Comparison of ENCODE assay signal across 8 cellular contexts in genomic region chr1:159780583-159781582, GRCh38. TPM values are rescaled to one million over a fixed set of nuclear protein-coding genes. Genes with fewer than 3 reads are reported as not detected.
A peak's percentile ranks its signal among the peaks of the same experiment; 100 is the strongest.
DNase-seq lines count a peak whose midpoint lies in the region; ATAC-seq and TF ChIP-seq lines count a peak whose summit lies in the region.

Gene DUSP23 (plus strand): TSS chr1:159780962. CDS start chr1:159781101, 139 bp downstream.

- TF ChIP-seq CTCF in CD14-positive monocyte (IDR thresholded peaks at IDR 0.05) (peak; percentile 92), lower leg skin (IDR thresholded peaks at IDR 0.05) (peak in 2 of 3 donors; percentile 44 to 94)
- peak; percentile 85 for TF ChIP-seq CTCF in activated CD8-positive, alpha-beta T cell treated with anti-CD3 and anti-CD28 coated beads for 36 hours (IDR thresholded peaks at IDR 0.05)

- H3K27me3 Mint-ChIP-seq in CD14-positive monocyte (ENCODE audit: low read depth in 3 of 3): peaks cover 0 to 2% (median 1%) of the 10 kb centered on the region in 3 donors
- no peaks in the 10 kb centered on the region for H3K27me3 Mint-ChIP-seq in activated CD8-positive, alpha-beta T cell treated with anti-CD3 and anti-CD28 coated beads for 36 hours

- H3K36me3 ChIP-seq in duodenal mucosa (ENCODE audit: control insufficient read depth in 1 of 2, insufficient read depth in 2 of 2, low read length in 2 of 2): no peaks in the 10 kb centered on the region

- ATAC-seq in GM19351 (IDR thresholded peaks at IDR 0.05; ENCODE audit: unreplicated experiment) (peak; percentile 98), HG03521 (IDR thresholded peaks at IDR 0.05; ENCODE audit: unreplicated experiment) (peak; percentile 99)
- peak; percentile 99 for ATAC-seq in activated CD8-positive, alpha-beta T cell treated with anti-CD3 and anti-CD28 coated beads for 36 hours

- peak within 1 kb of the TSS in 6 of 7 donors; percentile 34 to 86 (median 68) for H3K27ac Mint-ChIP-seq in CD14-positive monocyte
- peak within 1 kb of the TSS; percentile 44 for H3K27ac Mint-ChIP-seq in activated CD8-positive, alpha-beta T cell treated with anti-CD3 and anti-CD28 coated beads for 36 hours

- H3K4me1 Mint-ChIP-seq in CD14-positive monocyte: peaks cover 14% of the 10 kb centered on the region
- H3K4me1 Mint-ChIP-seq in activated CD8-positive, alpha-beta T cell treated with anti-CD3 and anti-CD28 coated beads for 36 hours (ENCODE audit: low read depth): peaks cover 7% of the 10 kb centered on the region

- DNase-seq in CD14-positive monocyte (ENCODE audit: low spot score) (peak; percentile 96), NCI-H774 (lab: John Stamatoyannopoulos, UW) (peak; percentile 98), lower leg skin (ENCODE audit: low spot score in 2 of 2) (peak; percentile 99 to 100)
- DNase-seq in activated CD8-positive, alpha-beta T cell treated with anti-CD3 and anti-CD28 coated beads for 36 hours: peak; percentile 96
- DNase-seq in stimulated activated CD4-positive, alpha-beta T cell treated with anti-CD3 and anti-CD28 coated beads, Interleukin-4, amount 100 ng/mL, for 48 hours (ENCODE audit: low read depth in 2 of 2): peak; percentile 90 to 94

- H3K4me1 ChIP-seq in duodenal mucosa (ENCODE audit: control insufficient read depth in 1 of 2, insufficient read depth in 2 of 2, low read length in 2 of 2): peaks cover 6 to 8% of the 10 kb centered on the region in 2 donors

- H3K9me3 ChIP-seq in duodenal mucosa (ENCODE audit: control insufficient read depth in 1 of 2, low read length in 2 of 2): no peaks in the 10 kb centered on the region

- H3K4me3 ChIP-seq in duodenal mucosa (ENCODE audit: low read depth in 1 of 2, low read length in 2 of 2): peak within 1 kb of the TSS; percentile 79 to 86
- H3K4me3 ChIP-seq in lower leg skin (ENCODE audit: low read depth, poor library complexity, severe bottlenecking): peak within 1 kb of the TSS; percentile 71

- no peak for TF ChIP-seq POLR2A in lower leg skin (IDR thresholded peaks at IDR 0.05)

- peak within 1 kb of the TSS; percentile 81 to 90 for H3K4me3 Mint-ChIP-seq in CD14-positive monocyte
- H3K4me3 Mint-ChIP-seq in activated CD8-positive, alpha-beta T cell treated with anti-CD3 and anti-CD28 coated beads for 36 hours: peak within 1 kb of the TSS; percentile 73

- peak within 1 kb of the TSS; percentile 46 to 69 for H3K9ac ChIP-seq in duodenal mucosa (ENCODE audit: low read depth in 1 of 2, low read length in 2 of 2)

- intact Hi-C loops in CD14-positive monocyte (cut with micrococcal nuclease) (loop anchor here (5.0 to 10.0 kb wide), 3 partner anchors 111 to 314 kb away; partner anchors contain the start of gene IGSF8 (in 1 of the 2)), lower leg skin (cut with DNase I; ENCODE audit: low total_unique reads) (no loop called here)
- intact Hi-C loops in activated CD8-positive, alpha-beta T cell treated with anti-CD3 and anti-CD28 coated beads for 36 hours (cut with micrococcal nuclease): loop anchor here (5.0 kb wide), 1 partner anchor 111 kb away; no protein-coding TSS in a partner anchor

- H3K27ac ChIP-seq in duodenal mucosa (ENCODE audit: low read depth, low read length): peak within 1 kb of the TSS; percentile 67

- POLR2A ChIA-PET in activated CD8-positive, alpha-beta T cell treated with anti-CD3 and anti-CD28 coated beads for 36 hours (lab: Charles Lee): interaction anchor here (1.0 to 2.1 kb wide), 2 partner anchors 19 to 144 kb away, joined by 3 to 8 read pairs; partner anchors contain the start of gene TAGLN2

- H3K27me3 ChIP-seq in duodenal mucosa (ENCODE audit: control insufficient read depth in 1 of 2, insufficient read depth in 2 of 2, low read length in 2 of 2): no peaks in the 10 kb centered on the region

- H3K36me3 Mint-ChIP-seq in CD14-positive monocyte: peaks cover 3 to 5% of the 10 kb centered on the region in 2 donors
- H3K36me3 Mint-ChIP-seq in activated CD8-positive, alpha-beta T cell treated with anti-CD3 and anti-CD28 coated beads for 36 hours (ENCODE audit: low read depth): no peaks in the 10 kb centered on the region

- no peaks in the 10 kb centered on the region for H3K9me3 Mint-ChIP-seq in CD14-positive monocyte
- H3K9me3 Mint-ChIP-seq in activated CD8-positive, alpha-beta T cell treated with anti-CD3 and anti-CD28 coated beads for 36 hours: no peaks in the 10 kb centered on the region

- CTCF ChIA-PET in activated CD8-positive, alpha-beta T cell treated with anti-CD3 and anti-CD28 coated beads for 36 hours (lab: Charles Lee): interaction anchor here (0.6 to 4.1 kb wide), 12 partner anchors 9 to 227 kb away, joined by 3 to 64 read pairs (median 6); partner anchors contain the start of genes FCRL6 and SLAMF8

- 1 to 6% methylated on average over 50 to 59 of the region's 88 CpGs for WGBS in lower leg skin, 2 donors

RNA-seq across cellular contexts. Expression of gene DUSP23, which starts in this region (rescaled TPM):
- polyA plus RNA-seq in CD14-positive monocyte: 100 to 1,000 TPM in 1 of 2 donors, 10 to 100 TPM in 1; 97.8 to 136 TPM
- total RNA-seq in activated CD8-positive, alpha-beta T cell treated with anti-CD3 and anti-CD28 coated beads for 36 hours: 10 to 100 TPM; 27.2 TPM
- total RNA-seq in lower leg skin: 100 to 1,000 TPM in 1 of 4 donors, 10 to 100 TPM in 3; 68.2 to 167 (median 90.7) TPM

Comparison
In these comparisons a context has a peak if more than half of its experiments do, and no peak if none do; other contexts are left out.
1. Peak in every context shown above with its lines: DNase-seq, ATAC-seq, H3K4me3 ChIP-seq and H3K27ac ChIP-seq.